Comparison of ENCODE assay signal across 8 cellular contexts in the genomic region with DNA sequence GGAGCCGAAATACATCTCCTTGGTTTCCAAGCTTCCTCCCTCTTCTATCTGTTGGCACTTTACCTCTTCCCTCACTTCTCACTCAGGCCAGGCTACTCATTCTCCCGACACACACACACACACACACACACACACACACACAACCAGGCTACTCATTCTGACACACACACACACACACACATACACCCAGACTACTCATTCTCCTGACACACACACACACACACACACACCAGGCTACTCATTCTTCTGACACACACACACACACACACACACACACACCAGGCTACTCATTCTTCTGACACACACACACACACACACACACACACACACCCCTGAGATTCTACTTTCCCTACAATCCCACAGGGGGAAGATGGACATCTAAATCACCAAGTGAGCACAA. TPM values are rescaled to one million over a fixed set of nuclear protein-coding genes. Genes with fewer than 3 reads are reported as not detected.
DNase-seq lines count a peak whose midpoint lies in the region; ATAC-seq, FAIRE-seq and TF ChIP-seq lines count a peak whose summit lies in the region.
"Not testable (repeated sequence)": the region's sequence is repeated elsewhere in the genome, so short reads cannot be mapped to it uniquely, and the experiment has no call there.

No MANE protein-coding gene starts in this region.

- H3K4me1 ChIP-seq in HEK293 (ENCODE audit: control insufficient read depth, insufficient read depth, low read length); endothelial cell of umbilical vein (ENCODE audit: control insufficient read depth, extremely low read depth, insufficient read depth, low read length); foreskin keratinocyte: not testable (repeated sequence)
- peaks cover 5 to 16% of the 10 kb centered on the region in 2 experiments for H3K4me1 ChIP-seq in K562 (replicated peaks in 1 of 2; ENCODE audit: control insufficient read depth in 2 of 2, insufficient read depth in 2 of 2, low read length in 2 of 2)

- H3K9me3 Mint-ChIP-seq in T-helper 1 cell treated with Interleukin-12 subunit alpha and Interleukin-12 subunit beta and Interleukin-4 antibody, amounts not matched to agents 30 μg/mL and 1 μg/mL, for 36 hours; memory B cell: not testable (repeated sequence)

- H3K27me3 Mint-ChIP-seq in T-helper 1 cell treated with Interleukin-12 subunit alpha and Interleukin-12 subunit beta and Interleukin-4 antibody, amounts not matched to agents 30 μg/mL and 1 μg/mL, for 36 hours (ENCODE audit: low read depth); memory B cell: not testable (repeated sequence)

- not testable (repeated sequence) for TF ChIP-seq POLR2A in K562 (conservative IDR thresholded peaks at IDR 0.05); endothelial cell of umbilical vein (IDR thresholded peaks at IDR 0.05; ENCODE audit: low read depth, low read length)

- TF ChIP-seq RAD21 in K562 (CRISPR knock-in tag; conservative IDR thresholded peaks at IDR 0.05 in 1 of 2, IDR thresholded peaks at IDR 0.05 in 1 of 2) = not testable (repeated sequence)

- not testable (repeated sequence) for TF ChIP-seq CTCF in AG10803 (conservative IDR thresholded peaks at IDR 0.05; ENCODE audit: low read length); HEK293 (tag by site-specific recombination; IDR thresholded peaks at IDR 0.05); K562 (IDR thresholded peaks at IDR 0.05 in 2 of 3, conservative IDR thresholded peaks at IDR 0.05 in 1 of 3; ENCODE audit: insufficient read depth in 2 of 3, low read depth in 1 of 3, low read length in 3 of 3); endothelial cell of umbilical vein (IDR thresholded peaks at IDR 0.05; ENCODE audit: extremely low read depth in 1 of 2, insufficient read depth in 1 of 2, low read depth in 1 of 2, low read length in 2 of 2); foreskin keratinocyte (conservative IDR thresholded peaks at IDR 0.05)

- H3K9me3 ChIP-seq in HEK293 (ENCODE audit: control insufficient read depth, insufficient read depth, low read depth, low read length); K562 (replicated peaks; ENCODE audit: control insufficient read depth, insufficient read depth, low read depth, low read length); endothelial cell of umbilical vein (replicated peaks; ENCODE audit: control insufficient read depth, insufficient read depth, low read length): not testable (repeated sequence)

- H3K4me3 ChIP-seq in AG10803 (ENCODE audit: low read length); HEK293 (ENCODE audit: low read depth, low read length); K562; endothelial cell of umbilical vein (replicated peaks in 1 of 3; ENCODE audit: insufficient read depth in 1 of 3, low read depth in 1 of 3, low read length in 3 of 3); skeletal muscle cell (ENCODE audit: low read depth, low read length): not testable (repeated sequence)

- WGBS in K562 (ENCODE audit: insufficient coverage, low coverage, missing lambda C conversion rate) = 48% methylated on average over 2 of the region's 2 CpGs

- H3K9ac ChIP-seq in K562 (ENCODE audit: insufficient read depth in 1 of 2, low read depth in 2 of 2, low read length in 2 of 2); endothelial cell of umbilical vein (replicated peaks; ENCODE audit: extremely low read depth, insufficient read depth, low read length): not testable (repeated sequence)

- ATAC-seq in K562; foreskin keratinocyte; memory B cell (ENCODE audit: low read depth): not testable (repeated sequence)

- H3K4me1 Mint-ChIP-seq in T-helper 1 cell treated with Interleukin-12 subunit alpha and Interleukin-12 subunit beta and Interleukin-4 antibody, amounts not matched to agents 30 μg/mL and 1 μg/mL, for 36 hours (ENCODE audit: low read depth) = not testable (repeated sequence)
- H3K4me1 Mint-ChIP-seq in memory B cell = peaks cover 13% of the 10 kb centered on the region

- peaks cover 42% of the 10 kb centered on the region for H3K36me3 Mint-ChIP-seq in T-helper 1 cell treated with Interleukin-12 subunit alpha and Interleukin-12 subunit beta and Interleukin-4 antibody, amounts not matched to agents 30 μg/mL and 1 μg/mL, for 36 hours (ENCODE audit: low read depth)
- H3K36me3 Mint-ChIP-seq in memory B cell = peaks cover 26% of the 10 kb centered on the region

- in situ Hi-C loops in K562 (cut with MboI) = not testable (repeated sequence)

- H2AFZ ChIP-seq in K562 (ENCODE audit: low read depth, low read length); endothelial cell of umbilical vein (ENCODE audit: low read depth, low read length): not testable (repeated sequence)

- peaks cover 18 to 74% of the 10 kb centered on the region in 2 experiments; a peak in 2 of 3 replicates for H3K36me3 ChIP-seq in HEK293 (ENCODE audit: control insufficient read depth in 2 of 2, insufficient read depth in 1 of 2, low read length in 2 of 2)
- peaks cover 56% of the 10 kb centered on the region for H3K36me3 ChIP-seq in K562 (ENCODE audit: control insufficient read depth, insufficient read depth, low read length)
- H3K36me3 ChIP-seq in endothelial cell of umbilical vein (ENCODE audit: control insufficient read depth in 2 of 2, extremely low read depth in 1 of 2, insufficient read depth in 2 of 2, low read length in 2 of 2) = peaks cover 6 to 14% of the 10 kb centered on the region in 2 experiments

- dilution Hi-C loops in endothelial cell of umbilical vein (cut with MboI; ENCODE audit: extremely low pct_ligation_motif_present, low sequenced_read_pairs) = not testable (repeated sequence)

- not testable (repeated sequence) for H3K9me1 ChIP-seq in K562 (ENCODE audit: control insufficient read depth, insufficient read depth, low read length); endothelial cell of umbilical vein (replicated peaks; ENCODE audit: control insufficient read depth, extremely low read depth, insufficient read depth, low read length)

- POLR2A ChIA-PET in HEK293 (lab: Yijun Ruan, JAX) = interaction anchor here (0.6 to 1.6 kb wide), 5 partner anchors 10 to 185 kb away, joined by 3 to 6 read pairs (median 5); a partner anchor contains a TSS
- POLR2A ChIA-PET in K562 (lab: Yijun Ruan, JAX); endothelial cell of umbilical vein (lab: Charles Lee): not testable (repeated sequence)

- DNase-seq in AG10803 (ENCODE audit: low read depth) = peak; percentile 88
- DNase-seq in K562 (ENCODE audit: extremely low read depth in 1 of 4, low spot score in 3 of 4); memory B cell (ENCODE audit: low spot score in 2 of 2): not testable (repeated sequence)
- DNase-seq in endothelial cell of umbilical vein (ENCODE audit: low read depth, low spot score) = peak; percentile 47
- peak; percentile 54 to 65 for DNase-seq in foreskin keratinocyte
- DNase-seq in skeletal muscle cell (ENCODE audit: low read depth) = peak; percentile 90

- not testable (repeated sequence) for TF ChIP-seq EP300 in K562 (IDR thresholded peaks at IDR 0.05; ENCODE audit: low read length)

- intact Hi-C loops in K562 (cut with micrococcal nuclease); endothelial cell of umbilical vein (cut with micrococcal nuclease): not testable (repeated sequence)

- CTCF ChIA-PET in HEK293 (lab: Yijun Ruan, JAX) = interaction anchor here (0.6 kb wide), 1 partner anchor 29 kb away, joined by 3 read pairs; no protein-coding TSS in a partner anchor
- CTCF ChIA-PET in K562 (lab: Yijun Ruan, JAX; ENCODE audit: low intra/inter-chr PET ratio) = not testable (repeated sequence)
- CTCF ChIA-PET in endothelial cell of umbilical vein (lab: Charles Lee) = interaction anchor here (1.2 to 2.2 kb wide), 2 partner anchors 178 to 261 kb away, joined by 4 to 7 read pairs; no protein-coding TSS in a partner anchor

- peak overlapping the region; percentile 34 for H3K27ac Mint-ChIP-seq in T-helper 1 cell treated with Interleukin-12 subunit alpha and Interleukin-12 subunit beta and Interleukin-4 antibody, amounts not matched to agents 30 μg/mL and 1 μg/mL, for 36 hours
- peak overlapping the region; percentile 54 for H3K27ac Mint-ChIP-seq in memory B cell

- not testable (repeated sequence) for H3K4me2 ChIP-seq in K562 (ENCODE audit: insufficient read depth, low read length); endothelial cell of umbilical vein (ENCODE audit: insufficient read depth, low read length)

- BruUV-seq in K562 (replicated peaks; lab: Mats Ljungman, UMichigan); endothelial cell of umbilical vein (replicated peaks; lab: Mats Ljungman, UMichigan): not testable (repeated sequence)

- FAIRE-seq in K562 (lab: Jason Lieb, UNC) (peak; percentile 62), endothelial cell of umbilical vein (lab: Jason Lieb, UNC) (peak; percentile 74)

- not testable (repeated sequence) for H3K27me3 ChIP-seq in K562 (ENCODE audit: control insufficient read depth in 2 of 2, insufficient read depth in 2 of 2, low read length in 2 of 2); endothelial cell of umbilical vein (ENCODE audit: control insufficient read depth in 2 of 2, insufficient read depth in 2 of 2, low read length in 2 of 2); foreskin keratinocyte

- H3K4me3 Mint-ChIP-seq in T-helper 1 cell treated with Interleukin-12 subunit alpha and Interleukin-12 subunit beta and Interleukin-4 antibody, amounts not matched to agents 30 μg/mL and 1 μg/mL, for 36 hours; memory B cell: not testable (repeated sequence)

- H4K20me1 ChIP-seq in K562 (replicated peaks; ENCODE audit: control insufficient read depth, insufficient read depth, low read length) = peaks cover 11% of the 10 kb centered on the region; the same call in 1 of the 2 replicates
- H4K20me1 ChIP-seq in endothelial cell of umbilical vein (replicated peaks; ENCODE audit: control insufficient read depth, extremely low read depth, insufficient read depth, low read length) = not testable (repeated sequence)

- H3K79me2 ChIP-seq in K562 (ENCODE audit: control insufficient read depth, insufficient read depth, low read length); endothelial cell of umbilical vein (ENCODE audit: control insufficient read depth, insufficient read depth, low read length): not testable (repeated sequence)

- H3K27ac ChIP-seq in HEK293 (ENCODE audit: extremely low read depth, low read depth, low read length); K562 (ENCODE audit: extremely low read depth, low read depth, low read length); endothelial cell of umbilical vein (ENCODE audit: insufficient read depth, low read depth, low read length); foreskin keratinocyte: not testable (repeated sequence)

RNA-seq across cellular contexts. Expression of a gene that starts 10.4 kb away (rescaled TPM):
- total RNA-seq in K562 (2011; cell fraction: chromatin; rRNA removed; ENCODE audit: low replicate concordance) = 87.8 and 154 TPM in 2 replicates
- 77.8 and 91.1 TPM in 2 replicates for total RNA-seq in K562 (2011; cell fraction: nucleolus; rRNA removed)
- total RNA-seq in K562 (2011; cell fraction: nucleoplasm; rRNA removed) = 95.8 and 138 TPM in 2 replicates
- 22.9 and 33.0 TPM in 2 replicates for total RNA-seq in K562 (2014; rRNA removed)
- total RNA-seq in K562 (2014; rRNA removed; fragmentation: Illumina TruSeq; extraction: Trizol) = 20.2 and 20.4 TPM in 2 replicates
- total RNA-seq in K562 (2015; rRNA removed; fragmentation: Illumina TruSeq; extraction: Trizol) = 26.6 and 27.3 TPM in 2 replicates
- total RNA-seq in K562 (2021) = 42.5 and 45.1 TPM in 2 replicates
- 26.8 and 34.4 TPM in 2 replicates for polyA plus RNA-seq in K562 (2011; rRNA removed)
- polyA plus RNA-seq in K562 (2011; cell fraction: cytosol; rRNA removed) = 26.4 and 36.5 TPM in 2 replicates
- 47.8 and 75.5 TPM in 2 replicates for polyA plus RNA-seq in K562 (2011; cell fraction: nucleus; rRNA removed)
- 35.6 and 43.4 TPM in 2 replicates for polyA plus RNA-seq in K562 (2012)
- polyA plus RNA-seq in K562 (2014; fragmentation: Illumina TruSeq; extraction: Trizol) = 46.7 and 47.4 TPM in 2 replicates
- 1 to 10 TPM; 4.0 TPM for polyA plus RNA-seq in K562 (2014; fragmentation: Nextera tagmentation; extraction: Ambion mirVana)
- 33.8 and 36.2 TPM in 2 replicates for polyA plus RNA-seq in K562 (2014; rRNA removed)
- 29.8 and 30.7 TPM in 2 replicates for polyA minus RNA-seq in K562 (2011; rRNA and poly(A)+ RNA removed)
- polyA minus RNA-seq in K562 (2011; cell fraction: cytosol; rRNA and poly(A)+ RNA removed) = 24.3 and 25.7 TPM in 2 replicates
- polyA minus RNA-seq in K562 (2011; cell fraction: nucleus; rRNA and poly(A)+ RNA removed) = 22.9 and 27.5 TPM in 2 replicates
- total RNA-seq in endothelial cell of umbilical vein = 60.4 and 60.7 TPM in 2 replicates
- polyA plus RNA-seq in endothelial cell of umbilical vein = 43.6 and 51.8 TPM in 2 replicates
- 40.6 and 45.1 TPM in 2 replicates for polyA plus RNA-seq in endothelial cell of umbilical vein (2011; cell fraction: cytosol; rRNA removed)
- polyA plus RNA-seq in endothelial cell of umbilical vein (2011; cell fraction: nucleus; rRNA removed) = 78.3 and 83.7 TPM in 2 replicates
- 47.4 and 50.7 TPM in 2 replicates for polyA plus RNA-seq in endothelial cell of umbilical vein (2012)
- 69.9 and 72.5 TPM in 2 replicates for polyA minus RNA-seq in endothelial cell of umbilical vein
- 17.8 TPM for polyA minus RNA-seq in endothelial cell of umbilical vein (2011; cell fraction: cytosol; rRNA and poly(A)+ RNA removed)
- 59.7 and 72.2 TPM in 2 replicates for polyA minus RNA-seq in endothelial cell of umbilical vein (2011; cell fraction: nucleus; rRNA and poly(A)+ RNA removed)
- 51.0 and 54.7 TPM in 2 replicates for total RNA-seq in foreskin keratinocyte
- 54.7 and 55.1 TPM in 2 replicates for polyA plus RNA-seq in foreskin keratinocyte

RNA-seq across cellular contexts. Expression of a gene that starts 55.3 kb away (rescaled TPM):
- total RNA-seq in K562 (2011; cell fraction: chromatin; rRNA removed; ENCODE audit: low replicate concordance) = 79.8 and 96.2 TPM in 2 replicates
- total RNA-seq in K562 (2011; cell fraction: nucleolus; rRNA removed) = 38.5 and 45.4 TPM in 2 replicates
- total RNA-seq in K562 (2011; cell fraction: nucleoplasm; rRNA removed) = 55.1 and 55.5 TPM in 2 replicates
- total RNA-seq in K562 (2014; rRNA removed) (5.1 and 9.0 TPM in 2 replicates), K562 (2014; rRNA removed; fragmentation: Illumina TruSeq; extraction: Trizol) (7.1 and 8.3 TPM in 2 replicates), K562 (2015; rRNA removed; fragmentation: Illumina TruSeq; extraction: Trizol) (7.5 and 7.9 TPM in 2 replicates), K562 (2021) (12.3 and 13.6 TPM in 2 replicates), endothelial cell of umbilical vein (30.1 and 31.5 TPM in 2 replicates), foreskin keratinocyte (19.7 and 21.0 TPM in 2 replicates)
- polyA plus RNA-seq in K562 (2011; rRNA removed) (13.7 and 20.0 TPM in 2 replicates), K562 (2014; fragmentation: Illumina TruSeq; extraction: Trizol) (10.7 and 12.0 TPM in 2 replicates), K562 (2014; fragmentation: Nextera tagmentation; extraction: Ambion mirVana) (1 to 10 TPM; 1.6 to 1.9 TPM), K562 (2014; rRNA removed) (6.9 and 8.3 TPM in 2 replicates), endothelial cell of umbilical vein (34.3 and 36.5 TPM in 2 replicates), foreskin keratinocyte (4.8 and 5.9 TPM in 2 replicates)
- polyA plus RNA-seq in K562 (2011; cell fraction: cytosol; rRNA removed) = 8.9 and 12.3 TPM in 2 replicates
- polyA plus RNA-seq in K562 (2011; cell fraction: nucleus; rRNA removed) = 83.6 and 87.4 TPM in 2 replicates
- 8.8 and 14.8 TPM in 2 replicates for polyA plus RNA-seq in K562 (2012)
- polyA minus RNA-seq in K562 (2011; rRNA and poly(A)+ RNA removed) = 17.3 and 19.5 TPM in 2 replicates
- 5.9 and 13.6 TPM in 2 replicates for polyA minus RNA-seq in K562 (2011; cell fraction: cytosol; rRNA and poly(A)+ RNA removed)
- 13.2 and 26.2 TPM in 2 replicates for polyA minus RNA-seq in K562 (2011; cell fraction: nucleus; rRNA and poly(A)+ RNA removed)
- 16.3 and 16.5 TPM in 2 replicates for polyA plus RNA-seq in endothelial cell of umbilical vein (2011; cell fraction: cytosol; rRNA removed)
- polyA plus RNA-seq in endothelial cell of umbilical vein (2011; cell fraction: nucleus; rRNA removed) = 128 and 129 TPM in 2 replicates
- polyA plus RNA-seq in endothelial cell of umbilical vein (2012) = 14.9 and 15.0 TPM in 2 replicates
- polyA minus RNA-seq in endothelial cell of umbilical vein = 69.8 and 81.1 TPM in 2 replicates
- 6.3 TPM for polyA minus RNA-seq in endothelial cell of umbilical vein (2011; cell fraction: cytosol; rRNA and poly(A)+ RNA removed)
- 89.8 and 114 TPM in 2 replicates for polyA minus RNA-seq in endothelial cell of umbilical vein (2011; cell fraction: nucleus; rRNA and poly(A)+ RNA removed)
